12 cellular contexts compared by ENCODE assay signal in genomic region chr22:29003975-29004646, GRCh38. TPM values are rescaled to one million over a fixed set of nuclear protein-coding genes. Genes with fewer than 3 reads are reported as not detected.
DNase-seq lines count a peak whose midpoint lies in the region; ATAC-seq and TF ChIP-seq lines count a peak whose summit lies in the region.
"Had no signal": no experiment of that assay in that cellular context is flagged by ENCODE, and none has a peak within 500 bp of the region (broad histone marks: within the 10 kb centered on the region; RNA-seq: fewer than 3 reads in every experiment).

No MANE protein-coding gene starts in this region.

- H3K36me3 Mint-ChIP-seq in activated CD4-positive, alpha-beta T cell treated with anti-CD3 and anti-CD28 coated beads for 36 hours (ENCODE audit: low read depth), result no peaks in the 10 kb centered on the region

- no peak for TF ChIP-seq POLR2A in adrenal gland (IDR thresholded peaks at IDR 0.05)

- H3K36me3 ChIP-seq in left ventricle myocardium inferior (no peaks in the 10 kb centered on the region), right atrium auricular region (no peaks in the 10 kb centered on the region), adrenal gland (replicated peaks in 1 of 2) (no peaks in the 10 kb centered on the region), OCI-LY7 (ENCODE audit: insufficient read depth, low read length) (no peaks in the 10 kb centered on the region)

- H3K4me3 ChIP-seq in left ventricle myocardium inferior, result no peak overlapping the region
- no peak overlapping the region for H3K4me3 ChIP-seq in right atrium auricular region
- H3K4me3 ChIP-seq in adrenal gland, result no peak overlapping the region
- no peak overlapping the region for H3K4me3 ChIP-seq in OCI-LY7 (ENCODE audit: low read depth, low read length, poor library complexity, severe bottlenecking)

- no peaks in the 10 kb centered on the region for H3K27me3 ChIP-seq in left ventricle myocardium inferior (ENCODE audit: low read depth)
- H3K27me3 ChIP-seq in right atrium auricular region, result no peaks in the 10 kb centered on the region
- no peaks in the 10 kb centered on the region for H3K27me3 ChIP-seq in adrenal gland

- peaks cover 6% of the 10 kb centered on the region for H3K4me1 Mint-ChIP-seq in activated CD4-positive, alpha-beta T cell treated with anti-CD3 and anti-CD28 coated beads for 36 hours

- H2AFZ ChIP-seq in OCI-LY7 (ENCODE audit: low read length), result no peak overlapping the region

- H3K9me2 ChIP-seq in OCI-LY7 (ENCODE audit: insufficient read depth, low read length), result no peaks in the 10 kb centered on the region

- H3K4me1 ChIP-seq in left ventricle myocardium inferior (peaks cover 36% of the 10 kb centered on the region), right atrium auricular region (peaks cover 0 to 17% of the 10 kb centered on the region in 2 donors), adrenal gland (replicated peaks in 1 of 2) (peaks cover 15 to 43% of the 10 kb centered on the region in 2 donors), OCI-LY7 (ENCODE audit: insufficient read depth, low read length, poor library complexity, severe bottlenecking) (no peaks in the 10 kb centered on the region)

- no peaks in the 10 kb centered on the region for H4K20me1 ChIP-seq in OCI-LY7 (ENCODE audit: insufficient read depth, low read length)

- CTCF ChIA-PET in activated CD4-positive, alpha-beta T cell treated with anti-CD3 and anti-CD28 coated beads for 36 hours (lab: Charles Lee), result interaction anchor here (0.6 kb wide), 1 partner anchor 150 kb away, joined by 4 read pairs; no protein-coding TSS in a partner anchor
- CTCF ChIA-PET in OCI-LY7 (lab: Charles Lee; ENCODE audit: unreplicated experiment), result no interaction called here

- no peaks in the 10 kb centered on the region for H3K79me2 ChIP-seq in OCI-LY7 (ENCODE audit: insufficient read depth, low read depth, low read length)

- DNase-seq in left ventricle myocardium inferior (no peak), right atrium auricular region (ENCODE audit: low spot score) (no peak), adrenal gland (peak in 6 of 7 donors; percentile 19 to 48 (median 36)), left kidney (ENCODE audit: low read depth, low spot score) (peak; percentile 77), OCI-LY7 (ENCODE audit: low spot score) (no peak), D341Med (ENCODE audit: low spot score) (no peak)
- no peak for DNase-seq in activated CD4-positive, alpha-beta T cell treated with anti-CD3 and anti-CD28 coated beads for 36 hours
- DNase-seq: foreskin melanocyte; NCI-H1694 treated with DMSO at 0.1 percent for 48 hours; stimulated activated CD4-positive, alpha-beta T cell treated with anti-CD3 and anti-CD28 coated beads, Interleukin-4, amount 100 ng/mL, for 4 hours had no signal

- H3K27me3 Mint-ChIP-seq in activated CD4-positive, alpha-beta T cell treated with anti-CD3 and anti-CD28 coated beads for 36 hours, result peaks cover 25% of the 10 kb centered on the region

- no peak overlapping the region for H3K4me2 ChIP-seq in OCI-LY7 (ENCODE audit: low read length)

- no peak overlapping the region for H3K27ac Mint-ChIP-seq in activated CD4-positive, alpha-beta T cell treated with anti-CD3 and anti-CD28 coated beads for 36 hours

- POLR2A ChIA-PET in activated CD4-positive, alpha-beta T cell treated with anti-CD3 and anti-CD28 coated beads for 36 hours (lab: Charles Lee), result no interaction called here
- POLR2A ChIA-PET in OCI-LY7 (lab: Charles Lee), result no interaction called here

- no peaks in the 10 kb centered on the region for H3K9me3 Mint-ChIP-seq in activated CD4-positive, alpha-beta T cell treated with anti-CD3 and anti-CD28 coated beads for 36 hours (ENCODE audit: low read depth)

- H3K27ac ChIP-seq in left ventricle myocardium inferior (replicated peaks) (peak overlapping the region; percentile 60), right atrium auricular region (peak overlapping the region in 1 of 2 donors; percentile 48), adrenal gland (peak overlapping the region in 4 of 5 donors; percentile 55 to 91 (median 79)), OCI-LY7 (ENCODE audit: low read depth, low read length, poor library complexity, severe bottlenecking) (no peak overlapping the region)

- H3K4me3 Mint-ChIP-seq in activated CD4-positive, alpha-beta T cell treated with anti-CD3 and anti-CD28 coated beads for 36 hours, result no peak overlapping the region

- no peak for ATAC-seq in activated CD4-positive, alpha-beta T cell treated with anti-CD3 and anti-CD28 coated beads for 36 hours
- no peak for ATAC-seq in HG02885 (IDR thresholded peaks at IDR 0.05; ENCODE audit: poor library complexity, unreplicated experiment)

- intact Hi-C loops in left ventricle myocardium inferior (cut with micrococcal nuclease), result no loop called here
- intact Hi-C loops in adrenal gland (cut with DNase I), result no loop called here
- intact Hi-C loops in activated CD4-positive, alpha-beta T cell treated with anti-CD3 and anti-CD28 coated beads for 36 hours (cut with DNase I, micrococcal nuclease), result no loop called here
- intact Hi-C loops in OCI-LY7 (cut with micrococcal nuclease; ENCODE audit: unreplicated experiment), result no loop called here

- TF ChIP-seq CTCF in left ventricle myocardium inferior (IDR thresholded peaks at IDR 0.05; ENCODE audit: borderline replicate concordance) (no peak), right atrium auricular region (IDR thresholded peaks at IDR 0.05) (no peak), adrenal gland (IDR thresholded peaks at IDR 0.05) (no peak), OCI-LY7 (conservative IDR thresholded peaks at IDR 0.05; ENCODE audit: low read length) (no peak)

- WGBS in adrenal gland, 4 donors, result 43 to 63% (median 52%) methylated on average over 9 of the region's 9 CpGs

- BruUV-seq in OCI-LY7 (replicated peaks; lab: Mats Ljungman, UMichigan), result no TSS peak

- no peaks in the 10 kb centered on the region for H3K9me3 ChIP-seq in left ventricle myocardium inferior (replicated peaks)
- H3K9me3 ChIP-seq in right atrium auricular region, result no peaks in the 10 kb centered on the region
- no peaks in the 10 kb centered on the region for H3K9me3 ChIP-seq in adrenal gland (replicated peaks in 1 of 3)
- no peaks in the 10 kb centered on the region for H3K9me3 ChIP-seq in OCI-LY7 (ENCODE audit: low read length)

RNA-seq across cellular contexts. Expression of gene C22orf31, which starts 57.5 kb away (rescaled TPM):
- total RNA-seq in left ventricle myocardium inferior, result 0.30 TPM
- not detected for total RNA-seq in right atrium auricular region
- total RNA-seq in adrenal gland, result under 1 TPM in 1 of 8 donors, not detected in 7; 0.43 TPM
- 1 to 10 TPM in 2 of 3 donors, not detected in 1; 1.4 to 1.9 TPM for polyA plus RNA-seq in adrenal gland
- not detected for total RNA-seq in activated CD4-positive, alpha-beta T cell treated with anti-CD3 and anti-CD28 coated beads for 36 hours
- not detected in 2 replicates for total RNA-seq in OCI-LY7 (2014; rRNA removed; shearing (Covaris generic))
- not detected in 2 replicates for total RNA-seq in OCI-LY7 (2022)
- total RNA-seq: myocyte had no signal

Comparison
In these comparisons a context has a peak if more than half of its experiments do, and no peak if none do; other contexts are left out.
1. DNase-seq: peak in adrenal gland (6 of 7) and left kidney (single experiment); none in left ventricle myocardium inferior (single experiment), right atrium auricular region (single experiment), activated CD4-positive, alpha-beta T cell treated with anti-CD3 and anti-CD28 coated beads for 36 hours (single experiment), OCI-LY7 (single experiment) and D341Med (single experiment).